In the genomic region with DNA sequence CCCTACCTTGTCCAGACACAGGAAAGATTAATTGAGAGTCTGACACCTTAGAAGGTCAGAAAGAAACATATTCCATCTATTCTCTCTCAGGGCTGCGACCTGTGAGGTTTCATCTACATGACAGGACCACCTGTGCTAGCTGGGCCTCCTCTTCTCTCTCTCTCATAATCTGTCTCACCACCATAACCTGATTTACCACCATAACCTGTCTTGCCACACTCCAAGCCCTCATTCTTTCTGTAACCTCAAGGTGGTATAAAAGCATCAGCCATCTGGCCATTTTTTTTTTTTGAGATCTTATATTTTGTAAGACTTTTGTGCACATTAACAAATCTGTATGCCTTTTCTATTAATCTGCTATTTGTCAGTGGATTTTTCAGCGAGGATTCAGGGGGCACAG, we compare ENCODE assay signal across 18 cellular contexts.
DNase-seq lines count a peak whose midpoint lies in the region; ATAC-seq and TF ChIP-seq lines count a peak whose summit lies in the region.
"Had no signal": no experiment of that assay in that cellular context is flagged by ENCODE, and none has a peak within 500 bp of the region (broad histone marks: within the 10 kb centered on the region; RNA-seq: fewer than 3 reads in every experiment).

No MANE protein-coding gene starts in this region.

- H3K36me3 Mint-ChIP-seq in activated naive CD4-positive, alpha-beta T cell treated with anti-CD3 and anti-CD28 coated beads, Interleukin-2, amount 50 U/mL, for 24 hours: peaks cover 16% of the 10 kb centered on the region
- H3K36me3 Mint-ChIP-seq in activated naive CD4-positive, alpha-beta T cell treated with anti-CD3 and anti-CD28 coated beads, Interleukin-2, amount 10 ng/mL, durations not matched to agents 7 days and 5 days: peaks cover 23% of the 10 kb centered on the region
- peaks cover 33% of the 10 kb centered on the region for H3K36me3 Mint-ChIP-seq in activated naive CD8-positive, alpha-beta T cell treated with anti-CD3 and anti-CD28 coated beads for 36 hours
- peaks cover 24% of the 10 kb centered on the region for H3K36me3 Mint-ChIP-seq in type B pancreatic cell

- WGBS in tibial nerve, 2 donors: 83 to 91% methylated on average over 2 of the region's 2 CpGs
- 83% methylated on average over 2 of the region's 2 CpGs for WGBS in esophagus muscularis mucosa

- H3K4me1 Mint-ChIP-seq in activated naive CD4-positive, alpha-beta T cell treated with anti-CD3 and anti-CD28 coated beads, Interleukin-2, amount 50 U/mL, for 24 hours: peaks cover 70% of the 10 kb centered on the region
- peaks cover 34% of the 10 kb centered on the region for H3K4me1 Mint-ChIP-seq in activated naive CD4-positive, alpha-beta T cell treated with anti-CD3 and anti-CD28 coated beads, Interleukin-2, amount 10 ng/mL, durations not matched to agents 7 days and 5 days
- peaks cover 46% of the 10 kb centered on the region for H3K4me1 Mint-ChIP-seq in activated naive CD8-positive, alpha-beta T cell treated with anti-CD3 and anti-CD28 coated beads for 36 hours
- peaks cover 13% of the 10 kb centered on the region for H3K4me1 Mint-ChIP-seq in type B pancreatic cell (ENCODE audit: unreplicated experiment)

- H3K4me3 Mint-ChIP-seq in activated naive CD4-positive, alpha-beta T cell treated with anti-CD3 and anti-CD28 coated beads, Interleukin-2, amount 50 U/mL, for 24 hours: no peak overlapping the region
- no peak overlapping the region for H3K4me3 Mint-ChIP-seq in activated naive CD4-positive, alpha-beta T cell treated with anti-CD3 and anti-CD28 coated beads, Interleukin-2, amount 10 ng/mL, durations not matched to agents 7 days and 5 days
- no peak overlapping the region for H3K4me3 Mint-ChIP-seq in activated naive CD8-positive, alpha-beta T cell treated with anti-CD3 and anti-CD28 coated beads for 36 hours
- H3K4me3 Mint-ChIP-seq in type B pancreatic cell: peak overlapping the region; percentile 69

- H3K27ac Mint-ChIP-seq in activated naive CD4-positive, alpha-beta T cell treated with anti-CD3 and anti-CD28 coated beads, Interleukin-2, amount 50 U/mL, for 24 hours: peak overlapping the region; percentile 62
- H3K27ac Mint-ChIP-seq in activated naive CD4-positive, alpha-beta T cell treated with anti-CD3 and anti-CD28 coated beads, Interleukin-2, amount 10 ng/mL, durations not matched to agents 7 days and 5 days: no peak overlapping the region
- peak overlapping the region; percentile 7 for H3K27ac Mint-ChIP-seq in activated naive CD8-positive, alpha-beta T cell treated with anti-CD3 and anti-CD28 coated beads for 36 hours
- peak overlapping the region; percentile 88 for H3K27ac Mint-ChIP-seq in type B pancreatic cell

- TF ChIP-seq EP300 in tibial nerve (IDR thresholded peaks at IDR 0.05): no peak
- TF ChIP-seq EP300 in esophagus muscularis mucosa (IDR thresholded peaks at IDR 0.05): no peak

- H3K9me3 Mint-ChIP-seq in activated naive CD4-positive, alpha-beta T cell treated with anti-CD3 and anti-CD28 coated beads, Interleukin-2, amount 50 U/mL, for 24 hours: peaks cover 7% of the 10 kb centered on the region
- H3K9me3 Mint-ChIP-seq in activated naive CD4-positive, alpha-beta T cell treated with anti-CD3 and anti-CD28 coated beads, Interleukin-2, amount 10 ng/mL, durations not matched to agents 7 days and 5 days: peaks cover 12% of the 10 kb centered on the region
- peaks cover 7% of the 10 kb centered on the region for H3K9me3 Mint-ChIP-seq in activated naive CD8-positive, alpha-beta T cell treated with anti-CD3 and anti-CD28 coated beads for 36 hours
- H3K9me3 Mint-ChIP-seq in type B pancreatic cell: no peaks in the 10 kb centered on the region

- H3K27ac ChIP-seq in tibial nerve (no peak overlapping the region), esophagus muscularis mucosa (replicated peaks in 1 of 4) (no peak overlapping the region)
- H3K27ac ChIP-seq: brain microvascular endothelial cell, esophagus squamous epithelium, lower lobe of right lung, Peyer's patch had no signal

- H3K36me3 ChIP-seq in tibial nerve (peaks cover 0 to 9% (median 0%) of the 10 kb centered on the region in 3 donors), esophagus muscularis mucosa (no peaks in the 10 kb centered on the region)
- H3K36me3 ChIP-seq: brain microvascular endothelial cell, lower lobe of right lung, Peyer's patch had no signal

- no peak for TF ChIP-seq CTCF in type B pancreatic cell (conservative IDR thresholded peaks at IDR 0.05)
- TF ChIP-seq CTCF in tibial nerve (IDR thresholded peaks at IDR 0.05): no peak
- TF ChIP-seq CTCF in esophagus muscularis mucosa (IDR thresholded peaks at IDR 0.05): no peak

- H3K27me3 Mint-ChIP-seq in activated naive CD4-positive, alpha-beta T cell treated with anti-CD3 and anti-CD28 coated beads, Interleukin-2, amount 50 U/mL, for 24 hours: no peaks in the 10 kb centered on the region
- H3K27me3 Mint-ChIP-seq in activated naive CD4-positive, alpha-beta T cell treated with anti-CD3 and anti-CD28 coated beads, Interleukin-2, amount 10 ng/mL, durations not matched to agents 7 days and 5 days: no peaks in the 10 kb centered on the region
- no peaks in the 10 kb centered on the region for H3K27me3 Mint-ChIP-seq in activated naive CD8-positive, alpha-beta T cell treated with anti-CD3 and anti-CD28 coated beads for 36 hours
- no peaks in the 10 kb centered on the region for H3K27me3 Mint-ChIP-seq in type B pancreatic cell

- H3K9me3 ChIP-seq in tibial nerve (peaks cover 0 to 3% (median 0%) of the 10 kb centered on the region in 4 donors), esophagus muscularis mucosa (peaks cover 0 to 4% (median 1%) of the 10 kb centered on the region in 4 donors)
- H3K9me3 ChIP-seq: Peyer's patch had no signal

- ATAC-seq in HG02884 (IDR thresholded peaks at IDR 0.05; ENCODE audit: unreplicated experiment): no peak
- ATAC-seq: lower lobe of right lung had no signal

- no peak overlapping the region for H3K4me3 ChIP-seq in Jurkat, Clone E6-1 (ENCODE audit: low read length)
- H3K4me3 ChIP-seq in tibial nerve (no peak overlapping the region), esophagus muscularis mucosa (no peak overlapping the region)
- H3K4me3 ChIP-seq: esophagus squamous epithelium, lower lobe of right lung, Peyer's patch had no signal

- TF ChIP-seq POLR2A in tibial nerve (IDR thresholded peaks at IDR 0.05) (no peak), esophagus muscularis mucosa (IDR thresholded peaks at IDR 0.05; ENCODE audit: low read depth) (no peak)

- H3K4me1 ChIP-seq in tibial nerve: peaks cover 0 to 22% (median 9%) of the 10 kb centered on the region in 4 donors
- H3K4me1 ChIP-seq in esophagus muscularis mucosa: peaks cover 0 to 13% (median 0%) of the 10 kb centered on the region in 4 donors
- H3K4me1 ChIP-seq: Peyer's patch had no signal

- H3K27me3 ChIP-seq in tibial nerve (no peaks in the 10 kb centered on the region), esophagus muscularis mucosa (no peaks in the 10 kb centered on the region)
- H3K27me3 ChIP-seq: brain microvascular endothelial cell, esophagus squamous epithelium, Peyer's patch had no signal

- intact Hi-C loops in esophagus muscularis mucosa (cut with DNase I): no loop called here

- no peak for DNase-seq in activated naive CD4-positive, alpha-beta T cell treated with anti-CD3 and anti-CD28 coated beads, Interleukin-2, amount 10 ng/mL, durations not matched to agents 7 days and 5 days
- peak; percentile 68 for DNase-seq in Jurkat, Clone E6-1 (ENCODE audit: low read depth, low spot score)
- no peak for DNase-seq in activated naive CD8-positive, alpha-beta T cell treated with anti-CD3 and anti-CD28 coated beads for 36 hours
- DNase-seq in type B pancreatic cell (ENCODE audit: extremely low spot score, unreplicated experiment) (no peak), tibial nerve (ENCODE audit: low spot score in 2 of 2) (no peak), esophagus muscularis mucosa (ENCODE audit: extremely low spot score) (no peak)
- DNase-seq: brain microvascular endothelial cell; COR-L47; esophagus squamous epithelium; head of caudate nucleus; lower lobe of right lung; NCI-H2029; NCI-H524; Peyer's patch; SK-N-SH; stimulated activated CD4-positive, alpha-beta T cell treated with anti-CD3 and anti-CD28 coated beads, Interleukin-2, amount 100 ng/mL, for 24 hours had no signal

- CTCF ChIA-PET in activated naive CD4-positive, alpha-beta T cell treated with anti-CD3 and anti-CD28 coated beads, Interleukin-2, amount 10 ng/mL, durations not matched to agents 7 days and 5 days (lab: Charles Lee): no interaction called here
